Comparison of ENCODE assay signal across 8 cellular contexts in genomic region chr19:5338661-5339469, GRCh38. TPM values are rescaled to one million over a fixed set of nuclear protein-coding genes. Genes with fewer than 3 reads are reported as not detected.
DNase-seq lines count a peak whose midpoint lies in the region; ATAC-seq and TF ChIP-seq lines count a peak whose summit lies in the region.

No MANE protein-coding gene starts in this region.

- no peak overlapping the region for H3K27ac ChIP-seq in osteoblast (ENCODE audit: low read depth, low read length)

- H3K79me2 ChIP-seq in osteoblast (ENCODE audit: insufficient read depth, low read length) = no peaks in the 10 kb centered on the region

- H3K36me3 ChIP-seq in osteoblast (ENCODE audit: insufficient read depth, low read length) = no peaks in the 10 kb centered on the region

- H3K4me2 ChIP-seq in osteoblast (ENCODE audit: insufficient read depth, low read length) = no peak overlapping the region

- H3K4me1 ChIP-seq in osteoblast (ENCODE audit: insufficient read depth, low read length) = no peaks in the 10 kb centered on the region

- DNase-seq in NCI-H2227 (lab: John Stamatoyannopoulos, UW; ENCODE audit: unreplicated experiment) (peak; percentile 73), ecto neural progenitor cell (ENCODE audit: low spot score) (peak; percentile 76), osteoblast (ENCODE audit: insufficient read length, low spot score, missing footprints) (peak; percentile 86), NCI-H2196 treated with DMSO at 0.1 percent for 48 hours (lab: John Stamatoyannopoulos, UW; ENCODE audit: unreplicated experiment) (no peak), glomerular visceral epithelial cell (ENCODE audit: extremely low spot score) (no peak)

- H3K27me3 ChIP-seq in osteoblast (ENCODE audit: insufficient read depth, low read length) = peaks cover 35% of the 10 kb centered on the region

- H2AFZ ChIP-seq in osteoblast (ENCODE audit: low read length) = no peak overlapping the region

- ATAC-seq in activated CD4-positive, CD25-positive, alpha-beta regulatory T cell treated with anti-CD3 and anti-CD28 coated beads, Interleukin-2, amount 50 U/mL, for 24 hours = no peak
- no peak for ATAC-seq in GM19035 (IDR thresholded peaks at IDR 0.05; ENCODE audit: unreplicated experiment)

- H4K20me1 ChIP-seq in osteoblast (ENCODE audit: insufficient read depth, low read length) = no peaks in the 10 kb centered on the region

- no peak overlapping the region for H3K4me3 ChIP-seq in osteoblast (ENCODE audit: insufficient read depth, low read length)

- TF ChIP-seq CTCF in GM12873 (IDR thresholded peaks at IDR 0.05; ENCODE audit: insufficient read depth, low read depth, low read length, missing control alignments) = peak; percentile 27
- no peak for TF ChIP-seq CTCF in osteoblast (IDR thresholded peaks at IDR 0.05; ENCODE audit: extremely low read depth, low read depth, low read length)

- H3K9me3 ChIP-seq in osteoblast (ENCODE audit: low read depth, low read length) = no peaks in the 10 kb centered on the region

RNA-seq across cellular contexts. Expression of gene PTPRS, which starts 1.7 kb away (rescaled TPM):
- 218 and 227 TPM in 2 replicates for total RNA-seq in osteoblast

Comparison
In these comparisons a context has a peak if more than half of its experiments do, and no peak if none do; other contexts are left out.
1. DNase-seq: peak in NCI-H2227 (single experiment), ecto neural progenitor cell (single experiment) and osteoblast (single experiment); none in NCI-H2196 treated with DMSO at 0.1 percent for 48 hours (single experiment) and glomerular visceral epithelial cell (single experiment).